Comparison of ENCODE assay signal across 14 cellular contexts in genomic region chr4:87114245-87115062, GRCh38.
DNase-seq lines count a peak whose midpoint lies in the region; ATAC-seq and TF ChIP-seq lines count a peak whose summit lies in the region.
"Had no signal": no experiment of that assay in that cellular context is flagged by ENCODE, and none has a peak within 500 bp of the region (broad histone marks: within the 10 kb centered on the region; RNA-seq: fewer than 3 reads in every experiment).

No MANE protein-coding gene starts in this region.

- H3K4me1 Mint-ChIP-seq in endothelial cell (ENCODE audit: unreplicated experiment): no peaks in the 10 kb centered on the region

- no peak overlapping the region for H3K4ac ChIP-seq in mesendoderm (ENCODE audit: low read depth, low read length)

- no peaks in the 10 kb centered on the region for H3K79me2 ChIP-seq in mesendoderm (ENCODE audit: control insufficient read depth, insufficient read depth, low read length)

- peaks cover 7% of the 10 kb centered on the region; the same call in 1 of the 2 replicates for H3K4me1 ChIP-seq in HUES48 (ENCODE audit: control insufficient read depth, insufficient read depth, low read length)
- peaks cover 2% of the 10 kb centered on the region for H3K4me1 ChIP-seq in mesendoderm (ENCODE audit: control insufficient read depth, low read depth, low read length)

- peak overlapping the region; percentile 70 for H4K8ac ChIP-seq in mesendoderm (ENCODE audit: low read depth, low read length)

- ATAC-seq in GM19463 (IDR thresholded peaks at IDR 0.05; ENCODE audit: unreplicated experiment) (no peak), HG03196 (IDR thresholded peaks at IDR 0.05; ENCODE audit: unreplicated experiment) (no peak)
- ATAC-seq: activated CD8-positive, alpha-beta T cell treated with anti-CD3 and anti-CD28 coated beads for 36 hours; gastroesophageal sphincter had no signal

- H3K56ac ChIP-seq in mesendoderm (ENCODE audit: low read length): peak overlapping the region; percentile 0

- H2BK5ac ChIP-seq in mesendoderm (ENCODE audit: low read length): no peak overlapping the region

- no peak overlapping the region for H3K23ac ChIP-seq in mesendoderm (ENCODE audit: low read length)

- no peaks in the 10 kb centered on the region for H3K9me3 ChIP-seq in HUES48 (ENCODE audit: control insufficient read depth, insufficient read depth, low read length)
- H3K9me3 ChIP-seq: gastroesophageal sphincter had no signal

- H3K36me3 Mint-ChIP-seq in endothelial cell (ENCODE audit: low read depth, unreplicated experiment): peaks cover 18% of the 10 kb centered on the region

- no peak overlapping the region for H3K4me2 ChIP-seq in mesendoderm (ENCODE audit: low read length)

- H3K79me1 ChIP-seq in mesendoderm (ENCODE audit: low read length): peaks cover 14% of the 10 kb centered on the region

- TF ChIP-seq CTCF in endothelial cell (IDR thresholded peaks at IDR 0.05; ENCODE audit: unreplicated experiment): peak; percentile 28

- H3K4me3 Mint-ChIP-seq in endothelial cell (ENCODE audit: unreplicated experiment): no peak overlapping the region
- H3K4me3 Mint-ChIP-seq: activated CD8-positive, alpha-beta T cell treated with anti-CD3 and anti-CD28 coated beads for 36 hours had no signal

- H3K27ac ChIP-seq in HUES48 (ENCODE audit: low read depth, low read length) (peak overlapping the region; percentile 25), mesendoderm (ENCODE audit: low read depth, low read length) (no peak overlapping the region)

- H2AK5ac ChIP-seq in mesendoderm (ENCODE audit: low read length): no peak overlapping the region

- DNase-seq in D341Med (ENCODE audit: low spot score) (peak; percentile 43), endothelial cell (ENCODE audit: low spot score) (peak; percentile 19), mesendoderm (peak; percentile 86), NCI-H526 (lab: John Stamatoyannopoulos, UW) (no peak), NCI-H1436 (lab: John Stamatoyannopoulos, UW) (no peak)
- DNase-seq: activated CD8-positive, alpha-beta T cell treated with anti-CD3 and anti-CD28 coated beads for 36 hours; DMS53; effector CD4-positive, alpha-beta T cell; NCI-H2171; NK-92 treated with Interleukin-12 subunit alpha and Interleukin-12 subunit beta, amount 100 ng/mL, for 24 hours had no signal

- no peaks in the 10 kb centered on the region for H3K9me3 Mint-ChIP-seq in endothelial cell (ENCODE audit: unreplicated experiment)
- H3K9me3 Mint-ChIP-seq: activated CD8-positive, alpha-beta T cell treated with anti-CD3 and anti-CD28 coated beads for 36 hours had no signal

- H4K5ac ChIP-seq in mesendoderm (ENCODE audit: low read length): no peak overlapping the region

- peaks cover 75% of the 10 kb centered on the region for H3K36me3 ChIP-seq in HUES48 (ENCODE audit: control insufficient read depth, insufficient read depth, low read length)
- H3K36me3 ChIP-seq in mesendoderm (ENCODE audit: control insufficient read depth, insufficient read depth, low read length): peaks cover 8% of the 10 kb centered on the region

- peak overlapping the region; percentile 24 for H3K18ac ChIP-seq in mesendoderm (ENCODE audit: low read length)

- no peak overlapping the region for H3K27ac Mint-ChIP-seq in endothelial cell (ENCODE audit: unreplicated experiment)
- H3K27ac Mint-ChIP-seq: activated CD8-positive, alpha-beta T cell treated with anti-CD3 and anti-CD28 coated beads for 36 hours had no signal

- H3K9ac ChIP-seq in HUES48 (ENCODE audit: low read depth, low read length) (no peak overlapping the region), mesendoderm (ENCODE audit: low read length) (no peak overlapping the region)

- H3K4me3 ChIP-seq in HUES48 (ENCODE audit: low read depth, low read length) (no peak overlapping the region), mesendoderm (ENCODE audit: low read length) (no peak overlapping the region)
- H3K4me3 ChIP-seq: gastroesophageal sphincter had no signal

- no CpG with 5 or more reads among the region's 24 CpGs for WGBS in mesendoderm (ENCODE audit: extremely low coverage, insufficient coverage, low lambda C conversion rate)

- H2BK120ac ChIP-seq in mesendoderm (ENCODE audit: low read depth, low read length): no peak overlapping the region

- H3K27me3 Mint-ChIP-seq in endothelial cell (ENCODE audit: unreplicated experiment): peaks cover 2% of the 10 kb centered on the region
- H3K27me3 Mint-ChIP-seq: activated CD8-positive, alpha-beta T cell treated with anti-CD3 and anti-CD28 coated beads for 36 hours had no signal

- no peak overlapping the region for H2BK15ac ChIP-seq in mesendoderm (replicated peaks; ENCODE audit: low read depth)

- H3K27me3 ChIP-seq in HUES48 (ENCODE audit: control insufficient read depth, insufficient read depth, low read length) (no peaks in the 10 kb centered on the region), mesendoderm (ENCODE audit: insufficient read depth, low read length, poor library complexity) (no peaks in the 10 kb centered on the region)
- H3K27me3 ChIP-seq: gastroesophageal sphincter had no signal

Comparison
In these comparisons a context has a peak if more than half of its experiments do, and no peak if none do; other contexts are left out.
1. DNase-seq: peak in D341Med (single experiment), endothelial cell (single experiment) and mesendoderm (single experiment); none in NCI-H526 (0 of 2) and NCI-H1436 (single experiment).